11 cellular contexts compared by ENCODE assay signal in genomic region chr2:148965596-148966431, GRCh38.
DNase-seq lines count a peak whose midpoint lies in the region; ATAC-seq and TF ChIP-seq lines count a peak whose summit lies in the region.
"Had no signal": no experiment of that assay in that cellular context is flagged by ENCODE, and none has a peak within 500 bp of the region (broad histone marks: within the 10 kb centered on the region; RNA-seq: fewer than 3 reads in every experiment).

No MANE protein-coding gene starts in this region.

- CTCF ChIA-PET in RWPE1 (lab: Yijun Ruan, JAX), result interaction anchor here (0.5 kb wide), 1 partner anchor 225 kb away, joined by 3 read pairs; no protein-coding TSS in a partner anchor

- TF ChIP-seq CTCF in OCI-LY1 (IDR thresholded peaks at IDR 0.05; ENCODE audit: low read length), result no peak
- no peak for TF ChIP-seq CTCF in neutrophil (IDR thresholded peaks at IDR 0.05)
- no peak for TF ChIP-seq CTCF in RWPE1 (conservative IDR thresholded peaks at IDR 0.05; ENCODE audit: low read depth)

- H3K36me3 ChIP-seq in OCI-LY1 (ENCODE audit: insufficient read depth, low read length) (no peaks in the 10 kb centered on the region), neutrophil (no peaks in the 10 kb centered on the region)

- H3K4me3 ChIP-seq in OCI-LY1 (ENCODE audit: low read depth, low read length, poor library complexity, severe bottlenecking), result no peak overlapping the region
- H3K4me3 ChIP-seq in neutrophil (ENCODE audit: low read depth in 1 of 2, low read length in 1 of 2), result peak overlapping the region in 1 of 2 experiments; percentile 20
- H3K4me3 ChIP-seq: hepatocyte had no signal

- peak; percentile 99 for DNase-seq in Kasumi-1 (lab: John Stamatoyannopoulos, UW)
- DNase-seq in H4 (ENCODE audit: low spot score), result no peak
- DNase-seq in AG20443 (ENCODE audit: low spot score), result no peak
- no peak for DNase-seq in HuH-7.5 (ENCODE audit: low spot score)
- DNase-seq in RWPE1 (ENCODE audit: low spot score), result no peak
- DNase-seq: effector CD8-positive, alpha-beta T cell; PC-3 had no signal

- no peak overlapping the region for H3K4me2 ChIP-seq in OCI-LY1 (ENCODE audit: low read length)
- H3K4me2 ChIP-seq: hepatocyte had no signal

- peak overlapping the region; percentile 22 for H3K27ac ChIP-seq in OCI-LY1 (ENCODE audit: low read depth, low read length, poor library complexity, severe bottlenecking)
- H3K27ac ChIP-seq in neutrophil, result peak overlapping the region; percentile 83
- no peak overlapping the region for H3K27ac ChIP-seq in RWPE1
- H3K27ac ChIP-seq: hepatocyte had no signal

- H3F3A ChIP-seq in OCI-LY1 (ENCODE audit: insufficient read depth, low read length), result no peaks in the 10 kb centered on the region

- ATAC-seq in GM18870 (IDR thresholded peaks at IDR 0.05; ENCODE audit: unreplicated experiment), result peak; percentile 65
- ATAC-seq: PC-3 had no signal

- no peak overlapping the region for H2AFZ ChIP-seq in OCI-LY1 (ENCODE audit: low read length)
- H2AFZ ChIP-seq: hepatocyte had no signal

- H3K9ac ChIP-seq in OCI-LY1 (ENCODE audit: low read length), result no peak overlapping the region; the same call in 1 of the 2 replicates

- H3K9me2 ChIP-seq in OCI-LY1 (ENCODE audit: low read depth, low read length), result no peaks in the 10 kb centered on the region

- H3K79me2 ChIP-seq in OCI-LY1 (ENCODE audit: insufficient read depth, low read length), result no peaks in the 10 kb centered on the region
- H3K79me2 ChIP-seq: hepatocyte had no signal

- peaks cover 12% of the 10 kb centered on the region for H3K4me1 ChIP-seq in OCI-LY1 (ENCODE audit: insufficient read depth, low read length, severe bottlenecking)
- peaks cover 42 to 52% of the 10 kb centered on the region in 2 experiments for H3K4me1 ChIP-seq in neutrophil (ENCODE audit: control insufficient read depth in 1 of 2, insufficient read depth in 1 of 2, low read depth in 1 of 2, low read length in 1 of 2)

- H4K20me1 ChIP-seq in OCI-LY1 (ENCODE audit: insufficient read depth, low read length), result no peaks in the 10 kb centered on the region

- H3K27me3 ChIP-seq in OCI-LY1 (ENCODE audit: insufficient read depth, low read length) (no peaks in the 10 kb centered on the region), neutrophil (no peaks in the 10 kb centered on the region)
- H3K27me3 ChIP-seq: hepatocyte had no signal

- POLR2A ChIA-PET in RWPE1 (lab: Yijun Ruan, JAX; ENCODE audit: low non-redundant PET), result no interaction called here

- H3K9me3 ChIP-seq in OCI-LY1 (ENCODE audit: low read length) (no peaks in the 10 kb centered on the region), neutrophil (no peaks in the 10 kb centered on the region)

Comparison
In these comparisons a context has a peak if more than half of its experiments do, and no peak if none do; other contexts are left out.
1. DNase-seq: peak in Kasumi-1 (2 of 2); none in H4 (single experiment), AG20443 (single experiment), HuH-7.5 (single experiment) and RWPE1 (single experiment).